ENCODE assay signal across 7 cellular contexts in the genomic region with DNA sequence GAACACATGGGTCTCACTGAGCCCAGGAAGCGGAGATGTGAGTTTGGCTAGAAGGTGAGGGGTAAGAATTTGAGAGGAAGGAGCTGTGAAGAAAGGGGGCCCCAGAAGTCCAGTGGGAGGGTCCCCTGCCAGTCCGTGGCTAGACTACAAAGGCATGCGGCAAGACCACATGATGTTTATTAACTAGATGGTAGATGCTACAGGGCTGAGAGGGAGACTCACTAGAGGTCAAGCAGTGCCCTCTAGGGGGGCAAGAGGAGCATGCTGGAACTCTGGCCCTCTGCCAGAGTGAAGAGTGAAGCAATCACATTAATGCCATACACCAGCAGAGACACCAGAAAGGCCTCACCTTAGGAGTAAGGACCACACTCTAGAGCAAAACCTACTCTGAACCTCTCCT. TPM values are rescaled to one million over a fixed set of nuclear protein-coding genes. Genes with fewer than 3 reads are reported as not detected.
DNase-seq lines count a peak whose midpoint lies in the region; ATAC-seq and TF ChIP-seq lines count a peak whose summit lies in the region.

No MANE protein-coding gene starts in this region.

- peak; percentile 88 for ATAC-seq in left lobe of liver
- no peak for ATAC-seq in GM18909 (IDR thresholded peaks at IDR 0.05; ENCODE audit: poor library complexity, unreplicated experiment)

- peaks cover 21% of the 10 kb centered on the region for H3K4me1 Mint-ChIP-seq in MCF 10A (ENCODE audit: insufficient read depth, unreplicated experiment)

- DNase-seq in HT1080 (ENCODE audit: low read depth) (peak; percentile 34), SK-MEL-5 (ENCODE audit: low read depth, low spot score) (peak; percentile 78), MCF 10A (ENCODE audit: unreplicated experiment) (peak; percentile 76), left lobe of liver (ENCODE audit: low spot score) (no peak), GOT3 (lab: John Stamatoyannopoulos, UW) (no peak)

- H3K27ac ChIP-seq in DOHH2 (ENCODE audit: low read depth, low read length) = no peak overlapping the region

- H3K27ac Mint-ChIP-seq in MCF 10A (ENCODE audit: low read depth, unreplicated experiment) = no peak overlapping the region

- BruUV-seq in MCF 10A (replicated peaks; lab: Mats Ljungman, UMichigan) = no TSS peak

- intact Hi-C loops in MCF 10A (cut with micrococcal nuclease) = no loop called here

- H3K9me3 Mint-ChIP-seq in MCF 10A (ENCODE audit: unreplicated experiment) = no peaks in the 10 kb centered on the region

- no peak overlapping the region for H3K4me2 ChIP-seq in DOHH2 (ENCODE audit: low read length)

- peaks cover 66% of the 10 kb centered on the region for H3K36me3 Mint-ChIP-seq in MCF 10A (ENCODE audit: insufficient read depth, unreplicated experiment)

- no peak overlapping the region for H3K4me3 ChIP-seq in DOHH2 (ENCODE audit: low read length)

- in situ Hi-C loops in SK-MEL-5 (cut with HindIII; ENCODE audit: low pct_unique_long_range_greater_than_20kb, low sequenced_read_pairs) = no loop called here

- peaks cover 3% of the 10 kb centered on the region for H3K4me1 ChIP-seq in DOHH2 (ENCODE audit: control insufficient read depth, low read length)

- POLR2A ChIA-PET in MCF 10A (lab: Yijun Ruan, JAX) = no interaction called here

- no peaks in the 10 kb centered on the region for H3K9me3 ChIP-seq in DOHH2 (ENCODE audit: control insufficient read depth, insufficient read depth, low read length)

- H4K20me1 ChIP-seq in DOHH2 (ENCODE audit: control insufficient read depth, insufficient read depth, low read depth, low read length) = no peaks in the 10 kb centered on the region

- TF ChIP-seq CTCF in DOHH2 (IDR thresholded peaks at IDR 0.05; ENCODE audit: low read depth, low read length, poor library complexity, severe bottlenecking) (peak; percentile 35), MCF 10A (IDR thresholded peaks at IDR 0.05; ENCODE audit: unreplicated experiment) (peak; percentile 32)

- H3K27me3 ChIP-seq in DOHH2 (ENCODE audit: control insufficient read depth, low read length) = no peaks in the 10 kb centered on the region

- H3K4me3 Mint-ChIP-seq in MCF 10A (ENCODE audit: unreplicated experiment) = no peak overlapping the region

- peaks cover 57% of the 10 kb centered on the region for H3K36me3 ChIP-seq in DOHH2 (ENCODE audit: control insufficient read depth, low read length)

- H3K79me2 ChIP-seq in DOHH2 (ENCODE audit: control insufficient read depth, low read length) = peaks cover 11% of the 10 kb centered on the region

- no peaks in the 10 kb centered on the region for H3K9me2 ChIP-seq in DOHH2 (replicated peaks; ENCODE audit: control insufficient read depth, low read length)

- CTCF ChIA-PET in MCF 10A (lab: Yijun Ruan, JAX) = interaction anchor here (1.3 kb wide), 1 partner anchor 94 kb away, joined by 9 read pairs; no protein-coding TSS in a partner anchor

- H3K27me3 Mint-ChIP-seq in MCF 10A (ENCODE audit: insufficient read depth, unreplicated experiment) = no peaks in the 10 kb centered on the region

- no peaks in the 10 kb centered on the region; the same call in 1 of the 2 replicates for H3F3A ChIP-seq in DOHH2 (ENCODE audit: control insufficient read depth, insufficient read depth)

RNA-seq across cellular contexts. Expression of gene KIAA0319L, which starts 12.2 kb away (rescaled TPM):
- total RNA-seq in HT1080 (2014; rRNA removed; shearing (Covaris generic)) = 37.6 and 37.8 TPM in 2 replicates
- 47.0 and 54.9 TPM in 2 replicates for polyA plus RNA-seq in HT1080 (2015; cell fraction: cytosol; rRNA removed)
- 109 and 125 TPM in 2 replicates for polyA plus RNA-seq in HT1080 (2015; cell fraction: nucleus; rRNA removed)
- 43.8 and 53.4 TPM in 2 replicates for total RNA-seq in SK-MEL-5 (2014; rRNA removed; shearing (Covaris generic))
- polyA plus RNA-seq in SK-MEL-5 (2015; cell fraction: cytosol; rRNA removed) = 62.6 and 82.3 TPM in 2 replicates
- polyA plus RNA-seq in SK-MEL-5 (2015; cell fraction: nucleus; rRNA removed) = 102 and 112 TPM in 2 replicates
- total RNA-seq in MCF 10A (2022) (50.7 and 56.8 TPM in 2 replicates), left lobe of liver (49.2 TPM)

RNA-seq across cellular contexts. Expression of gene NCDN, which starts 12.6 kb away (rescaled TPM):
- total RNA-seq in HT1080 (2014; rRNA removed; shearing (Covaris generic)) = 49.9 and 57.6 TPM in 2 replicates
- polyA plus RNA-seq in HT1080 (2015; cell fraction: cytosol; rRNA removed) = 40.2 and 46.8 TPM in 2 replicates
- 79.5 and 89.7 TPM in 2 replicates for polyA plus RNA-seq in HT1080 (2015; cell fraction: nucleus; rRNA removed)
- total RNA-seq in SK-MEL-5 (2014; rRNA removed; shearing (Covaris generic)) = 13.4 and 16.2 TPM in 2 replicates
- 52.8 and 59.0 TPM in 2 replicates for polyA plus RNA-seq in SK-MEL-5 (2015; cell fraction: cytosol; rRNA removed)
- 45.8 and 48.9 TPM in 2 replicates for polyA plus RNA-seq in SK-MEL-5 (2015; cell fraction: nucleus; rRNA removed)
- total RNA-seq in MCF 10A (2022) (31.4 and 31.5 TPM in 2 replicates), left lobe of liver (7.0 TPM)

RNA-seq across cellular contexts. Expression of gene TFAP2E, which starts 28.1 kb away (rescaled TPM):
- not detected in 2 replicates for total RNA-seq in HT1080 (2014; rRNA removed; shearing (Covaris generic))
- polyA plus RNA-seq in HT1080 (2015; cell fraction: cytosol; rRNA removed) = 0.06 TPM in 1 of 2 replicates, not detected in the other
- polyA plus RNA-seq in HT1080 (2015; cell fraction: nucleus; rRNA removed) = 0.75 and 0.91 TPM in 2 replicates
- total RNA-seq in SK-MEL-5 (2014; rRNA removed; shearing (Covaris generic)) = 1.3 TPM in 2 replicates
- polyA plus RNA-seq in SK-MEL-5 (2015; cell fraction: cytosol; rRNA removed) = 1.5 and 2.4 TPM in 2 replicates
- polyA plus RNA-seq in SK-MEL-5 (2015; cell fraction: nucleus; rRNA removed) = 1.3 and 5.1 TPM in 2 replicates
- 0.30 and 0.47 TPM in 2 replicates for total RNA-seq in MCF 10A (2022)
- total RNA-seq in left lobe of liver = 0.13 TPM

Comparison
In these comparisons a context has a peak if more than half of its experiments do, and no peak if none do; other contexts are left out.
1. DNase-seq: peak in HT1080 (single experiment), SK-MEL-5 (single experiment) and MCF 10A (single experiment); none in left lobe of liver (single experiment) and GOT3 (single experiment).